7 cellular contexts compared by ENCODE assay signal in the genomic region with DNA sequence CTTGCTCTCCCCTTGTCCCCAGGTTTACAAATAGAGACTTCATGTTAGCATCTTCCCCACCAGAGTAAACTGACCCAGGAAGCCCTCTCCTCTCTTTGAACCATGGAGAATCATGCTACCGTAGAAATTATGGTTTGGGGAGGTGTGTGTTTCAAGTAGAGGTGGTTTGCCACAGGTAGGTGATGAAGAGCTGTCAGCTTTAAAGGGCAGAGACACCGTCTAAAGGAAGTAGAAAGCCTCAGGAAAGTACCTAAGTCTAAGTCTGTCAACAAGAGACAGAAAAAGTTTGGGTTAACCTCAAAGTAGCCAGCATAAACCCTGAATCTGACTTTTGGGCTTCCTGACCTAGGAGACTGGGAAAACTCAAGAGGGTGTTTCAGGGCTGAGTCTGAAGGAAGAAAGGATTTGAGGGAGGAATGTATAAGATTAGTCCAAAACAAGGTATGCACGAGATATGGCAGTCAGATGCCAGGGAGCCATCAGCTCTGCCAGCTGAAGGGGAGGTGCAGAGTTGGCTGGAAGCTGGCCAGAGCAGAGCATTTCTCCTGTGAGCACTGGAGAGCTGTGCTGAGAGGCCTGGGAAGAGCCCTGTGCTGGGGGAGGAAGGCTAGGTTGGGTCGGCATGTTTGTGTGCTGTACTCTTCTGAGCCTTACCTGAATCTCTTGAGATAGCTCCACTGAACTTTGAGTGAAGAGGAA. TPM values are rescaled to one million over a fixed set of nuclear protein-coding genes. Genes with fewer than 3 reads are reported as not detected.
DNase-seq lines count a peak whose midpoint lies in the region; ATAC-seq and TF ChIP-seq lines count a peak whose summit lies in the region.

No MANE protein-coding gene starts in this region.

- peaks cover 18% of the 10 kb centered on the region for H3K36me3 Mint-ChIP-seq in activated CD4-positive, alpha-beta memory T cell treated with anti-CD3 and anti-CD28 coated beads, Interleukin-2, amount 10 ng/mL, durations not matched to agents 7 days and 5 days (ENCODE audit: low read depth)

- H3K27me3 ChIP-seq in HUES6 (ENCODE audit: control insufficient read depth, insufficient read depth, low read length): no peaks in the 10 kb centered on the region
- no peaks in the 10 kb centered on the region for H3K27me3 ChIP-seq in psoas muscle (ENCODE audit: insufficient read depth in 3 of 3, low read length in 2 of 3)

- no peaks in the 10 kb centered on the region for H3K9me3 ChIP-seq in HUES6 (ENCODE audit: control insufficient read depth, insufficient read depth, low read depth, low read length)
- H3K9me3 ChIP-seq in psoas muscle: no peaks in the 10 kb centered on the region

- no peaks in the 10 kb centered on the region for H3K9me3 Mint-ChIP-seq in activated CD4-positive, alpha-beta memory T cell treated with anti-CD3 and anti-CD28 coated beads, Interleukin-2, amount 10 ng/mL, durations not matched to agents 7 days and 5 days

- no peak for TF ChIP-seq CTCF in fibroblast of mammary gland (conservative IDR thresholded peaks at IDR 0.05; ENCODE audit: control insufficient read depth, insufficient read depth, low read depth, low read length)
- no peak for TF ChIP-seq CTCF in psoas muscle (IDR thresholded peaks at IDR 0.05)

- ATAC-seq in GM18505 (IDR thresholded peaks at IDR 0.05; ENCODE audit: unreplicated experiment) (no peak), psoas muscle (no peak), esophagus mucosa (no peak), HG02938 (IDR thresholded peaks at IDR 0.05; ENCODE audit: unreplicated experiment) (no peak)

- DNase-seq in activated CD4-positive, alpha-beta memory T cell treated with anti-CD3 and anti-CD28 coated beads, Interleukin-2, amount 10 ng/mL, durations not matched to agents 7 days and 5 days: peak; percentile 44
- peak; percentile 50 for DNase-seq in fibroblast of mammary gland (ENCODE audit: low read depth)
- no peak for DNase-seq in psoas muscle

- intact Hi-C loops in psoas muscle (cut with DNase I): loop anchor here in 1 of 2 donors (10.0 kb wide), 1 partner anchor 131 kb away; a partner anchor contains a TSS

- WGBS in psoas muscle, 3 donors: 11 to 23% (median 12%) methylated on average over 4 of the region's 4 CpGs

- peak overlapping the region; percentile 87 for H3K4me3 Mint-ChIP-seq in activated CD4-positive, alpha-beta memory T cell treated with anti-CD3 and anti-CD28 coated beads, Interleukin-2, amount 10 ng/mL, durations not matched to agents 7 days and 5 days

- peak; percentile 46 for TF ChIP-seq POLR2A in GM18505 (IDR thresholded peaks at IDR 0.05; ENCODE audit: borderline replicate concordance, extremely low read depth, insufficient read depth, insufficient read length)

- H3K4me3 ChIP-seq in HUES6 (ENCODE audit: low read depth, low read length) (no peak overlapping the region), fibroblast of mammary gland (ENCODE audit: control insufficient read depth, low read depth, low read length) (no peak overlapping the region), psoas muscle (peak overlapping the region; percentile 71)

- H3K36me3 ChIP-seq in HUES6 (ENCODE audit: control insufficient read depth, insufficient read depth, low read length) (no peaks in the 10 kb centered on the region), psoas muscle (ENCODE audit: insufficient read depth in 1 of 2, low read depth in 1 of 2) (no peaks in the 10 kb centered on the region)

- POLR2A ChIA-PET in activated CD4-positive, alpha-beta memory T cell treated with anti-CD3 and anti-CD28 coated beads, Interleukin-2, amount 10 ng/mL, durations not matched to agents 7 days and 5 days (lab: Charles Lee): interaction anchor here (0.9 to 18.0 kb wide), 20 partner anchors 12 to 677 kb away, joined by 3 to 1377 read pairs (median 6); a partner anchor contains a TSS

- H3K27ac ChIP-seq in HUES6 (ENCODE audit: low read depth, low read length) (0 out of 2 replicates have a peak overlapping the region, but pooled peaks have one; percentile 21), psoas muscle (peak overlapping the region; percentile 100)

- H3K4me1 ChIP-seq in HUES6 (ENCODE audit: control insufficient read depth, insufficient read depth, low read length) (peaks cover 47% of the 10 kb centered on the region), psoas muscle (peaks cover 80% of the 10 kb centered on the region)

- H3K4me1 Mint-ChIP-seq in activated CD4-positive, alpha-beta memory T cell treated with anti-CD3 and anti-CD28 coated beads, Interleukin-2, amount 10 ng/mL, durations not matched to agents 7 days and 5 days: peaks cover 76% of the 10 kb centered on the region

- CTCF ChIA-PET in activated CD4-positive, alpha-beta memory T cell treated with anti-CD3 and anti-CD28 coated beads, Interleukin-2, amount 10 ng/mL, durations not matched to agents 7 days and 5 days (lab: Charles Lee): interaction anchor here (1.2 to 11.3 kb wide), 6 partner anchors 12 to 66 kb away, joined by 3 to 282 read pairs (median 32); a partner anchor contains a TSS

- H3K27me3 Mint-ChIP-seq in activated CD4-positive, alpha-beta memory T cell treated with anti-CD3 and anti-CD28 coated beads, Interleukin-2, amount 10 ng/mL, durations not matched to agents 7 days and 5 days: no peaks in the 10 kb centered on the region

- H3K9ac ChIP-seq in HUES6 (ENCODE audit: low read length): peak overlapping the region; percentile 29

- H3K27ac Mint-ChIP-seq in activated CD4-positive, alpha-beta memory T cell treated with anti-CD3 and anti-CD28 coated beads, Interleukin-2, amount 10 ng/mL, durations not matched to agents 7 days and 5 days: peak overlapping the region; percentile 100

RNA-seq across cellular contexts. Expression of a gene that starts 14.3 kb away (rescaled TPM):
- 1 to 10 TPM; 1.4 to 1.6 TPM for total RNA-seq in activated CD4-positive, alpha-beta memory T cell treated with anti-CD3 and anti-CD28 coated beads, Interleukin-2, amount 10 ng/mL, durations not matched to agents 7 days and 5 days
- total RNA-seq in psoas muscle (100 to 1,000 TPM in 1 of 4 donors, 10 to 100 TPM in 3; 17.1 to 109 (median 31.6) TPM), esophagus mucosa (42.9 TPM)
- 10 to 100 TPM in 2 of 3 donors, 1 to 10 TPM in 1; 7.4 to 32.6 (median 20.4) TPM for polyA plus RNA-seq in psoas muscle

RNA-seq across cellular contexts. Expression of a gene that starts 15.9 kb away (rescaled TPM):
- 100 to 1,000 TPM; 470 to 472 TPM for total RNA-seq in activated CD4-positive, alpha-beta memory T cell treated with anti-CD3 and anti-CD28 coated beads, Interleukin-2, amount 10 ng/mL, durations not matched to agents 7 days and 5 days
- total RNA-seq in psoas muscle (100 to 1,000 TPM; 101 to 192 (median 129) TPM), esophagus mucosa (169 TPM)
- polyA plus RNA-seq in psoas muscle: 100 to 1,000 TPM in 2 of 3 donors, 10 to 100 TPM in 1; 97.2 to 179 (median 108) TPM

RNA-seq across cellular contexts. Expression of a gene that starts 47.9 kb away (rescaled TPM):
- total RNA-seq in activated CD4-positive, alpha-beta memory T cell treated with anti-CD3 and anti-CD28 coated beads, Interleukin-2, amount 10 ng/mL, durations not matched to agents 7 days and 5 days: not detected
- total RNA-seq in psoas muscle: not detected
- polyA plus RNA-seq in psoas muscle: 1 to 10 TPM in 1 of 3 donors, under 1 TPM in 2; 0.38 to 1.2 (median 0.39) TPM
- total RNA-seq in esophagus mucosa: 1.6 TPM

RNA-seq across cellular contexts. Expression of a gene that starts 55.6 kb away (rescaled TPM):
- 1 to 10 TPM; 2.4 to 3.8 TPM for total RNA-seq in activated CD4-positive, alpha-beta memory T cell treated with anti-CD3 and anti-CD28 coated beads, Interleukin-2, amount 10 ng/mL, durations not matched to agents 7 days and 5 days
- total RNA-seq in psoas muscle (1 to 10 TPM; 2.9 to 4.6 (median 4.1) TPM), esophagus mucosa (438 TPM)
- polyA plus RNA-seq in psoas muscle: 1 to 10 TPM; 1.8 to 8.5 (median 2.7) TPM

Comparison
In these comparisons a context has a peak if more than half of its experiments do, and no peak if none do; other contexts are left out.
1. DNase-seq: peak in activated CD4-positive, alpha-beta memory T cell treated with anti-CD3 and anti-CD28 coated beads, Interleukin-2, amount 10 ng/mL, durations not matched to agents 7 days and 5 days (single experiment) and fibroblast of mammary gland (single experiment); none in psoas muscle (0 of 2).
2. RNA of a gene that starts 14.3 kb away (total RNA-seq): 42.9 TPM in esophagus mucosa (single experiment) and 17.1 to 109 TPM in psoas muscle; 1.4 to 1.6 TPM in activated CD4-positive, alpha-beta memory T cell treated with anti-CD3 and anti-CD28 coated beads, Interleukin-2, amount 10 ng/mL, durations not matched to agents 7 days and 5 days; every median in the first group is over 4 times any median in the second.